In the genomic region with DNA sequence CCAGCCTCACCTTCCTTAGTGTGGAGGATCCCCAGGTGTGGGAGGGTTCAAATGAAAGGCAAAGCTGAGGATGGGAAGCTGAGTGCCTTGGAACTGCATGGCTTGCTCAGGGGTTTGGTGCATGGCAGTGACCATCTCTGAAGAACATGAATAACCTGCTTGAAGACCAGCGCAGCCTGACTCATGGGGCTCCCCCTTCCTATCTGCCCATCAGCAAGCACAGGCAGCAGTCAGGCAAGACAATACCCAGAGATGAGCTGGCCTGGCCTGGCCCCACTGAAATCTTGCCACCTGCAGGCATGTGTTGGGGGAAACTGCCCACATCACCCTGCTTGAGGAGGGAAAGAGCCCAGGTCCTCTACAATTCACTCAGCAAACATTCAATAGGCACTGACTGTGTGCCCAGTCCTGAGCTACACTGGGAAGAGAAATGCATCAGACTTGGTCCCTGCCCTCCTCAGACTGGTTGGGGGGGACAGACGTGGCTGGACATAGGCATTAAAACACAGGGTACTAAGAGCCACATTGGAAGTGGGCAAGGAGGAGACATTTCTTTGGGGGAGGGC, we compare ENCODE assay signal across 2 cellular contexts.
A peak's percentile ranks its signal among the peaks of the same experiment; 100 is the strongest.
TF ChIP-seq lines count a peak whose summit lies in the region.

No MANE protein-coding gene starts in this region.

TF ChIP-seq in SK-N-SH, 30 proteins besides CTCF, POLR2A, EP300 and RAD21:
- no peak for TF ChIP-seq RCOR1 (IDR thresholded peaks at IDR 0.05; ENCODE audit: low read length)
- peak; percentile 54 for TF ChIP-seq GATA2 (CRISPR knock-in tag; IDR thresholded peaks at IDR 0.05)

TF ChIP-seq in SK-N-SH treated with all-trans-retinoic acid at 6 μM for 48 hours, 23 proteins besides CTCF, POLR2A, EP300 and RAD21:
- TF ChIP-seq ZFP3 (CRISPR knock-in tag; IDR thresholded peaks at IDR 0.05) (no peak), SNAI2 (CRISPR knock-in tag; IDR thresholded peaks at IDR 0.05) (no peak), ESRRG (CRISPR knock-in tag; IDR thresholded peaks at IDR 0.05) (no peak), ZNF8 (CRISPR knock-in tag; IDR thresholded peaks at IDR 0.05) (no peak)
- TF ChIP-seq, protein P1, sequence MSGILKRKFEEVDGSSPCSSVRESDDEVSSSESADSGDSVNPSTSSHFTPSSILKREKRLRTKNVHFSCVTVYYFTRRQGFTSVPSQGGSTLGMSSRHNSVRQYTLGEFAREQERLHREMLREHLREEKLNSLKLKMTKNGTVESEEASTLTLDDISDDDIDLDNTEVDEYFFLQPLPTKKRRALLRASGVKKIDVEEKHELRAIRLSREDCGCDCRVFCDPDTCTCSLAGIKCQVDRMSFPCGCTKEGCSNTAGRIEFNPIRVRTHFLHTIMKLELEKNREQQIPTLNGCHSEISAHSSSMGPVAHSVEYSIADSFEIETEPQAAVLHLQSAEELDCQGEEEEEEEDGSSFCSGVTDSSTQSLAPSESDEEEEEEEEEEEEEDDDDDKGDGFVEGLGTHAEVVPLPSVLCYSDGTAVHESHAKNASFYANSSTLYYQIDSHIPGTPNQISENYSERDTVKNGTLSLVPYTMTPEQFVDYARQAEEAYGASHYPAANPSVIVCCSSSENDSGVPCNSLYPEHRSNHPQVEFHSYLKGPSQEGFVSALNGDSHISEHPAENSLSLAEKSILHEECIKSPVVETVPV (CRISPR knock-in tag; IDR thresholded peaks at IDR 0.05) = no peak
